10 cellular contexts compared by ENCODE assay signal in genomic region chr22:39150848-39151215, GRCh38. TPM values are rescaled to one million over a fixed set of nuclear protein-coding genes. Genes with fewer than 3 reads are reported as not detected.
DNase-seq lines count a peak whose midpoint lies in the region; ATAC-seq, FAIRE-seq and TF ChIP-seq lines count a peak whose summit lies in the region.
"Had no signal": no experiment of that assay in that cellular context is flagged by ENCODE, and none has a peak within 500 bp of the region (broad histone marks: within the 10 kb centered on the region; RNA-seq: fewer than 3 reads in every experiment).

No MANE protein-coding gene starts in this region.

- peaks cover 0 to 15% (median 6%) of the 10 kb centered on the region in 3 donors for H3K36me3 ChIP-seq in esophagus squamous epithelium
- H3K36me3 ChIP-seq in gastrocnemius medialis: peaks cover 0 to 6% of the 10 kb centered on the region in 2 donors
- H3K36me3 ChIP-seq: HAP-1 had no signal

- CTCF ChIA-PET in RWPE1 (lab: Yijun Ruan, JAX): no interaction called here

- H3K4me3 ChIP-seq in esophagus squamous epithelium (peak overlapping the region in 3 of 4 donors; percentile 74 to 97 (median 89)), gastrocnemius medialis (peak overlapping the region; percentile 79 to 98 (median 97))
- H3K4me3 ChIP-seq: HAP-1, smooth muscle cell had no signal

- peak overlapping the region; percentile 73 for H3K27ac ChIP-seq in RWPE1
- H3K27ac ChIP-seq in esophagus squamous epithelium: peak overlapping the region; percentile 85 to 98 (median 94)
- H3K27ac ChIP-seq in gastrocnemius medialis: peak overlapping the region; percentile 94 to 99 (median 98)

- in situ Hi-C loops in gastrocnemius medialis (cut with MboI; ENCODE audit: low sequenced_read_pairs in 4 of 4): loop anchor here in 2 of 4 donors (25.0 kb wide), 1 partner anchor 361 kb away; the partner anchor contains the start of genes ATF4 (in 2 of the 2) and MIEF1 (in 2 of the 2)

- H3K27me3 ChIP-seq in esophagus squamous epithelium (peaks cover 0 to 18% (median 0%) of the 10 kb centered on the region in 4 donors), gastrocnemius medialis (no peaks in the 10 kb centered on the region)

- no peak for ATAC-seq in gastrocnemius medialis

- TF ChIP-seq POLR2A in esophagus squamous epithelium (IDR thresholded peaks at IDR 0.05) (no peak), gastrocnemius medialis (IDR thresholded peaks at IDR 0.05) (no peak)

- H3K4me1 ChIP-seq in esophagus squamous epithelium (peaks cover 30 to 75% (median 57%) of the 10 kb centered on the region in 3 donors), gastrocnemius medialis (peaks cover 38 to 45% of the 10 kb centered on the region in 2 donors)

- 25 to 42% methylated on average over 6 of the region's 6 CpGs for WGBS in esophagus squamous epithelium, 2 donors

- intact Hi-C loops in esophagus squamous epithelium (cut with DNase I): no loop called here
- intact Hi-C loops in gastrocnemius medialis (cut with DNase I; ENCODE audit: low total_unique reads): loop anchor here (5.0 kb wide), 2 partner anchors 81 to 381 kb away; partner anchors contain the start of gene RPS19BP1

- DNase-seq in RWPE1 (ENCODE audit: low spot score) (no peak), esophagus squamous epithelium (lab: John Stamatoyannopoulos, UW) (no peak), gastrocnemius medialis (no peak), NCI-H510A (lab: John Stamatoyannopoulos, UW) (no peak), AG20443 (ENCODE audit: low spot score) (no peak)
- no peak for DNase-seq in stimulated activated CD4-positive, alpha-beta T cell treated with anti-CD3 and anti-CD28 coated beads, Interleukin-2, amount 100 ng/mL, for 48 hours
- DNase-seq in effector CD8-positive, alpha-beta T cell (lab: John Stamatoyannopoulos, UW): no peak

- FAIRE-seq in G401.6 (lab: Jason Lieb, UNC): peak; percentile 13

- TF ChIP-seq CTCF in RWPE1 (conservative IDR thresholded peaks at IDR 0.05; ENCODE audit: low read depth) (no peak), esophagus squamous epithelium (IDR thresholded peaks at IDR 0.05) (no peak), gastrocnemius medialis (IDR thresholded peaks at IDR 0.05 in 4 of 5, conservative IDR thresholded peaks at IDR 0.05 in 1 of 5) (no peak)

- POLR2A ChIA-PET in RWPE1 (lab: Yijun Ruan, JAX; ENCODE audit: low non-redundant PET): no interaction called here

- no peaks in the 10 kb centered on the region for H3K9me3 ChIP-seq in esophagus squamous epithelium
- H3K9me3 ChIP-seq in gastrocnemius medialis: no peaks in the 10 kb centered on the region
- H3K9me3 ChIP-seq: HAP-1 had no signal

RNA-seq across cellular contexts. Expression of gene CBX7, which starts 1.6 kb away (rescaled TPM):
- total RNA-seq in esophagus squamous epithelium (10 to 100 TPM in 3 of 4 donors, 1 to 10 TPM in 1; 4.7 to 56.1 (median 19.5) TPM), gastrocnemius medialis (10 to 100 TPM; 52.4 to 78.1 (median 62.3) TPM)

RNA-seq across cellular contexts. Expression of gene APOBEC3H, which starts 53.8 kb away (rescaled TPM):
- total RNA-seq in esophagus squamous epithelium: under 1 TPM in 2 of 4 donors, not detected in 2; 0.92 to 0.95 TPM
- total RNA-seq in gastrocnemius medialis: not detected
